Comparison of ENCODE assay signal across 1 cellular context in the genomic region with DNA sequence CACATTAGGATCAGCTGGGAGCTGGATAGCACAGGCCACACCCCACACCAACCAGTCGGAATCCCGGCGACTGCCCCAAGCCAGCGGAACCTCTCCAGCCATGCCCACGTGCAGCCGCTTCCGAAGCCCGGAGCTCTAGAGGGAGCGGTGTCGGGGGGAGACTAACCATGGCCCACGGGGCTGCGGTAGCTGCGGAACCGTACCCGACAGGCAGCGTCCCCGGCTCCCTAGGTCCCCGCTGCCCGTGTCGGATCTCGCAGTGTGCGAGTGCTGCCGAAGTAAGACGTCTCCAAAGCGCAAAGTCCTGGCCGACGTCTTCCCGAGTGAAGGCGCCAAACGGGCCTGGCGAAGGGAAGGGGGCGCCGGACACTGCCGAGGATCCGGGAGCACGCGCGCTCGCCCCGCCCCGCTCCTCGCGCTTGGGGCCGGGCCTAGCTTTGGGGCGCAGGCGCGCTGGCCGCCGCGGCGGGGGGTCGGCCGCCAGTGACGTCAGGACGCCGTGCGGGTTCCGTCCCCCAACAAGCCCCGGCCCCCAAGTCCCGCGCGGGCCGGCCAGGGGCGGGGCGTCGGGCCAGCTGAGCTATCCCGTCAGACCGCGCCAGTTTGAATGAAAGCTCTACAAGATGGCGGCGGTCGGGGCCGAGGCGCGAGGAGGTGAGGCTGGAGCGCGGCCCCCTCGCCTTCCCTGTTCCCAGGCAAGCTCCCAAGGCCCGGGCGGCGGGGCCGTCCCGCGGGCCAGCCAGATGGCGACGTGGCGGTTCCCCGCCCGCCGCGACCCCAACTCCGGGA.
TF ChIP-seq lines count a peak whose summit lies in the region.

A gene with protein sequence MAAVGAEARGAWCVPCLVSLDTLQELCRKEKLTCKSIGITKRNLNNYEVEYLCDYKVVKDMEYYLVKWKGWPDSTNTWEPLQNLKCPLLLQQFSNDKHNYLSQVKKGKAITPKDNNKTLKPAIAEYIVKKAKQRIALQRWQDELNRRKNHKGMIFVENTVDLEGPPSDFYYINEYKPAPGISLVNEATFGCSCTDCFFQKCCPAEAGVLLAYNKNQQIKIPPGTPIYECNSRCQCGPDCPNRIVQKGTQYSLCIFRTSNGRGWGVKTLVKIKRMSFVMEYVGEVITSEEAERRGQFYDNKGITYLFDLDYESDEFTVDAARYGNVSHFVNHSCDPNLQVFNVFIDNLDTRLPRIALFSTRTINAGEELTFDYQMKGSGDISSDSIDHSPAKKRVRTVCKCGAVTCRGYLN (plus strand): TSS at position 601 of the 789 bp plus-strand sequence. CDS start 23 bp downstream, at position 624.

TF ChIP-seq in HepG2, 621 proteins besides CTCF, POLR2A, EP300 and RAD21 (continued from another document and continues in another):
- TF ChIP-seq AGO2 (optimal IDR thresholded peaks at IDR 0.05; ENCODE audit: low read depth, low read length) (peak; percentile 47), ZNF143 (CRISPR knock-in tag; IDR thresholded peaks at IDR 0.05) (no peak; the same call in none of the 2 replicates), KMT2B (CRISPR knock-in tag; IDR thresholded peaks at IDR 0.05) (peak; percentile 75; the same call in 1 of the 2 replicates), HNF1A (IDR thresholded peaks at IDR 0.05; ENCODE audit: low read depth) (no peak), HNF1A (CRISPR knock-in tag; IDR thresholded peaks at IDR 0.05; ENCODE audit: borderline replicate concordance) (peak; percentile 77), EED (CRISPR knock-in tag; IDR thresholded peaks at IDR 0.05) (no peak), ZFP1 (CRISPR knock-in tag; IDR thresholded peaks at IDR 0.05) (0 out of 2 replicates have a peak, but pooled peaks have one; percentile 67), ZNF441 (CRISPR knock-in tag; IDR thresholded peaks at IDR 0.05; ENCODE audit: borderline replicate concordance) (no peak; the same call in none of the 2 replicates), HDAC6 (IDR thresholded peaks at IDR 0.05; ENCODE audit: low read depth, low read length) (no peak), ZNF570 (CRISPR knock-in tag; IDR thresholded peaks at IDR 0.05; ENCODE audit: borderline replicate concordance) (no peak; the same call in 1 of the 2 replicates), PRMT3 (CRISPR knock-in tag; IDR thresholded peaks at IDR 0.05; ENCODE audit: borderline replicate concordance, low read depth) (no peak; the same call in 1 of the 2 replicates), KDM4B (CRISPR knock-in tag; IDR thresholded peaks at IDR 0.05) (peak; percentile 76; the same call in 1 of the 2 replicates), IKZF5 (CRISPR knock-in tag; IDR thresholded peaks at IDR 0.05) (peak; percentile 68), FIP1L1 (IDR thresholded peaks at IDR 0.05; ENCODE audit: borderline replicate concordance, insufficient read depth, low read depth, low read length) (no peak), SP2 (CRISPR knock-in tag; IDR thresholded peaks at IDR 0.05) (peak; percentile 66), ZNF746 (CRISPR knock-in tag; IDR thresholded peaks at IDR 0.05) (peak; percentile 63; the same call in 1 of the 2 replicates), PAWR (CRISPR knock-in tag; IDR thresholded peaks at IDR 0.05; ENCODE audit: borderline replicate concordance) (peak; percentile 44; the same call in 1 of the 2 replicates), ZBTB42 (CRISPR knock-in tag; IDR thresholded peaks at IDR 0.05) (0 out of 2 replicates have a peak, but pooled peaks have one; percentile 29), ZNF30 (CRISPR knock-in tag; IDR thresholded peaks at IDR 0.05) (no peak), ZNF607 (CRISPR knock-in tag; IDR thresholded peaks at IDR 0.05; ENCODE audit: borderline replicate concordance) (0 out of 2 replicates have a peak, but pooled peaks have one; percentile 21), LBX2 (CRISPR knock-in tag; IDR thresholded peaks at IDR 0.05; ENCODE audit: borderline replicate concordance) (peak; percentile 76), ZNF17 (CRISPR knock-in tag; IDR thresholded peaks at IDR 0.05) (no peak), ZNF138 (CRISPR knock-in tag; IDR thresholded peaks at IDR 0.05; ENCODE audit: low read depth) (0 out of 2 replicates have a peak, but pooled peaks have one; percentile 6), ZNF12 (CRISPR knock-in tag; IDR thresholded peaks at IDR 0.05) (peak; percentile 26; the same call in 1 of the 2 replicates), RXRA (CRISPR knock-in tag; IDR thresholded peaks at IDR 0.05) (peak; percentile 81; the same call in 1 of the 2 replicates), TCF12 (IDR thresholded peaks at IDR 0.05) (no peak), TCF12 (CRISPR knock-in tag; IDR thresholded peaks at IDR 0.05) (peak; percentile 60), CENPT (CRISPR knock-in tag; IDR thresholded peaks at IDR 0.05; ENCODE audit: low read depth) (no peak), MAZ (IDR thresholded peaks at IDR 0.05; ENCODE audit: borderline replicate concordance, low read depth, low read length) (peak; percentile 43; the same call in 1 of the 2 replicates), MAZ (CRISPR knock-in tag; IDR thresholded peaks at IDR 0.05; ENCODE audit: low read depth) (peak; percentile 74; the same call in 1 of the 2 replicates), RARA (CRISPR knock-in tag; IDR thresholded peaks at IDR 0.05) (peak; percentile 33; the same call in 1 of the 2 replicates), REST (IDR thresholded peaks at IDR 0.05; ENCODE audit: borderline replicate concordance in 1 of 2, low read depth in 1 of 2, low read length in 2 of 2) (no peak), CBX2 (IDR thresholded peaks at IDR 0.05; ENCODE audit: low read depth, low read length) (no peak), CBX2 (CRISPR knock-in tag; IDR thresholded peaks at IDR 0.05; ENCODE audit: low read depth) (no peak), ZNF670 (CRISPR knock-in tag; IDR thresholded peaks at IDR 0.05; ENCODE audit: borderline replicate concordance) (no peak; the same call in 1 of the 2 replicates), ZC3H13 (CRISPR knock-in tag; IDR thresholded peaks at IDR 0.05) (peak; percentile 75), MAFG (CRISPR knock-in tag; IDR thresholded peaks at IDR 0.05) (no peak), TMF1 (CRISPR knock-in tag; IDR thresholded peaks at IDR 0.05; ENCODE audit: low read depth) (peak; percentile 61; the same call in 1 of the 2 replicates), TCF7L2 (IDR thresholded peaks at IDR 0.05; ENCODE audit: low read depth, low read length) (no peak), ZNF598 (CRISPR knock-in tag; IDR thresholded peaks at IDR 0.05; ENCODE audit: borderline replicate concordance) (peak; percentile 86; the same call in 1 of the 2 replicates)
- TF ChIP-seq, protein P1, sequence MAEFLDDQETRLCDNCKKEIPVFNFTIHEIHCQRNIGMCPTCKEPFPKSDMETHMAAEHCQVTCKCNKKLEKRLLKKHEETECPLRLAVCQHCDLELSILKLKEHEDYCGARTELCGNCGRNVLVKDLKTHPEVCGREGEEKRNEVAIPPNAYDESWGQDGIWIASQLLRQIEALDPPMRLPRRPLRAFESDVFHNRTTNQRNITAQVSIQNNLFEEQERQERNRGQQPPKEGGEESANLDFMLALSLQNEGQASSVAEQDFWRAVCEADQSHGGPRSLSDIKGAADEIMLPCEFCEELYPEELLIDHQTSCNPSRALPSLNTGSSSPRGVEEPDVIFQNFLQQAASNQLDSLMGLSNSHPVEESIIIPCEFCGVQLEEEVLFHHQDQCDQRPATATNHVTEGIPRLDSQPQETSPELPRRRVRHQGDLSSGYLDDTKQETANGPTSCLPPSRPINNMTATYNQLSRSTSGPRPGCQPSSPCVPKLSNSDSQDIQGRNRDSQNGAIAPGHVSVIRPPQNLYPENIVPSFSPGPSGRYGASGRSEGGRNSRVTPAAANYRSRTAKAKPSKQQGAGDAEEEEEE (CRISPR knock-in tag; IDR thresholded peaks at IDR 0.05; ENCODE audit: borderline replicate concordance): no peak; the same call in 1 of the 2 replicates
- TF ChIP-seq, protein P2, sequence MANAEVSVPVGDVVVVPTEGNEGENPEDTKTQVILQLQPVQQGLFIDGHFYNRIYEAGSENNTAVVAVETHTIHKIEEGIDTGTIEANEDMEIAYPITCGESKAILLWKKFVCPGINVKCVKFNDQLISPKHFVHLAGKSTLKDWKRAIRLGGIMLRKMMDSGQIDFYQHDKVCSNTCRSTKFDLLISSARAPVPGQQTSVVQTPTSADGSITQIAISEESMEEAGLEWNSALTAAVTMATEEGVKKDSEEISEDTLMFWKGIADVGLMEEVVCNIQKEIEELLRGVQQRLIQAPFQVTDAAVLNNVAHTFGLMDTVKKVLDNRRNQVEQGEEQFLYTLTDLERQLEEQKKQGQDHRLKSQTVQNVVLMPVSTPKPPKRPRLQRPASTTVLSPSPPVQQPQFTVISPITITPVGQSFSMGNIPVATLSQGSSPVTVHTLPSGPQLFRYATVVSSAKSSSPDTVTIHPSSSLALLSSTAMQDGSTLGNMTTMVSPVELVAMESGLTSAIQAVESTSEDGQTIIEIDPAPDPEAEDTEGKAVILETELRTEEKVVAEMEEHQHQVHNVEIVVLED (CRISPR knock-in tag; IDR thresholded peaks at IDR 0.05; ENCODE audit: borderline replicate concordance): peak; percentile 90
- TF ChIP-seq, protein P3, sequence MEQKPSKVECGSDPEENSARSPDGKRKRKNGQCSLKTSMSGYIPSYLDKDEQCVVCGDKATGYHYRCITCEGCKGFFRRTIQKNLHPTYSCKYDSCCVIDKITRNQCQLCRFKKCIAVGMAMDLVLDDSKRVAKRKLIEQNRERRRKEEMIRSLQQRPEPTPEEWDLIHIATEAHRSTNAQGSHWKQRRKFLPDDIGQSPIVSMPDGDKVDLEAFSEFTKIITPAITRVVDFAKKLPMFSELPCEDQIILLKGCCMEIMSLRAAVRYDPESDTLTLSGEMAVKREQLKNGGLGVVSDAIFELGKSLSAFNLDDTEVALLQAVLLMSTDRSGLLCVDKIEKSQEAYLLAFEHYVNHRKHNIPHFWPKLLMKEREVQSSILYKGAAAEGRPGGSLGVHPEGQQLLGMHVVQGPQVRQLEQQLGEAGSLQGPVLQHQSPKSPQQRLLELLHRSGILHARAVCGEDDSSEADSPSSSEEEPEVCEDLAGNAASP (CRISPR knock-in tag; IDR thresholded peaks at IDR 0.05; ENCODE audit: borderline replicate concordance): peak; percentile 14; the same call in 1 of the 2 replicates
- TF ChIP-seq, protein P4, sequence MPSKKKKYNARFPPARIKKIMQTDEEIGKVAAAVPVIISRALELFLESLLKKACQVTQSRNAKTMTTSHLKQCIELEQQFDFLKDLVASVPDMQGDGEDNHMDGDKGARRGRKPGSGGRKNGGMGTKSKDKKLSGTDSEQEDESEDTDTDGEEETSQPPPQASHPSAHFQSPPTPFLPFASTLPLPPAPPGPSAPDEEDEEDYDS (CRISPR knock-in tag; IDR thresholded peaks at IDR 0.05): no peak; the same call in none of the 2 replicates
